In genomic region chr1:157806431-157807149, GRCh38 we compare ENCODE assay signal across 12 cellular contexts. TPM values are rescaled to one million over a fixed set of nuclear protein-coding genes. Genes with fewer than 3 reads are reported as not detected.
DNase-seq lines count a peak whose midpoint lies in the region; ATAC-seq and TF ChIP-seq lines count a peak whose summit lies in the region.
"Had no signal": no experiment of that assay in that cellular context is flagged by ENCODE, and none has a peak within 500 bp of the region (broad histone marks: within the 10 kb centered on the region; RNA-seq: fewer than 3 reads in every experiment).

No MANE protein-coding gene starts in this region.

- H3K9me3 Mint-ChIP-seq in stimulated activated memory B cell treated with anti-CD40 and anti-IgM and Interleukin-4, amounts not matched to agents 10 μg/mL and 1 μg/mL and 100 μg/mL, for 72 hours, result no peaks in the 10 kb centered on the region
- H3K9me3 Mint-ChIP-seq: T-helper 1 cell treated with Interleukin-12 subunit alpha and Interleukin-12 subunit beta and Interleukin-4 antibody, amounts not matched to agents 30 μg/mL and 1 μg/mL, for 36 hours had no signal

- WGBS in SK-N-SH (ENCODE audit: low lambda C conversion rate), result 6% methylated on average over 4 of the region's 6 CpGs

- TF ChIP-seq RAD21 in SK-N-SH (IDR thresholded peaks at IDR 0.05; ENCODE audit: low read length), result no peak

- no peaks in the 10 kb centered on the region for H3K9me3 ChIP-seq in SK-N-SH

- peak; percentile 61 to 63 for ATAC-seq in activated CD4-positive, CD25-positive, alpha-beta regulatory T cell treated with anti-CD3 and anti-CD28 coated beads, Interleukin-2, amount 50 U/mL, for 24 hours
- peak; percentile 94 for ATAC-seq in HG02642 (IDR thresholded peaks at IDR 0.05; ENCODE audit: poor library complexity, unreplicated experiment)
- ATAC-seq in HG03565 (IDR thresholded peaks at IDR 0.05; ENCODE audit: unreplicated experiment), result peak; percentile 71
- ATAC-seq in stimulated activated memory B cell treated with anti-CD40 and anti-IgM and Interleukin-4, amounts not matched to agents 10 μg/mL and 1 μg/mL and 100 μg/mL, for 72 hours, result peak; percentile 99
- ATAC-seq: right cardiac atrium had no signal

- no peak overlapping the region for H3K9ac ChIP-seq in SK-N-SH

- H3K27ac Mint-ChIP-seq in stimulated activated memory B cell treated with anti-CD40 and anti-IgM and Interleukin-4, amounts not matched to agents 10 μg/mL and 1 μg/mL and 100 μg/mL, for 72 hours, result peak overlapping the region; percentile 76
- H3K27ac Mint-ChIP-seq: T-helper 1 cell treated with Interleukin-12 subunit alpha and Interleukin-12 subunit beta and Interleukin-4 antibody, amounts not matched to agents 30 μg/mL and 1 μg/mL, for 36 hours had no signal

- H3K4me1 ChIP-seq in SK-N-SH (ENCODE audit: control insufficient read depth in 1 of 2, insufficient read depth in 2 of 2, low read depth in 1 of 2, low read length in 1 of 2), result no peaks in the 10 kb centered on the region

- CTCF ChIA-PET in SK-N-SH (lab: Yijun Ruan, JAX), result no interaction called here

- no peak for DNase-seq in activated CD4-positive, CD25-positive, alpha-beta regulatory T cell (lab: John Stamatoyannopoulos, UW)
- no peak for DNase-seq in NCI-H2196 treated with DMSO at 0.1 percent for 48 hours (lab: John Stamatoyannopoulos, UW; ENCODE audit: unreplicated experiment)
- no peak for DNase-seq in DMS79 (lab: John Stamatoyannopoulos, UW)
- DNase-seq in SK-N-SH, result no peak
- DNase-seq: activated gamma-delta T cell; stimulated activated naive CD4-positive, alpha-beta T cell had no signal

- no peaks in the 10 kb centered on the region; the same call in none of the 2 replicates for H3K27me3 ChIP-seq in SK-N-SH (ENCODE audit: insufficient read depth)

- H3K27me3 Mint-ChIP-seq in stimulated activated memory B cell treated with anti-CD40 and anti-IgM and Interleukin-4, amounts not matched to agents 10 μg/mL and 1 μg/mL and 100 μg/mL, for 72 hours, result no peaks in the 10 kb centered on the region

- no peak overlapping the region for H3K4me2 ChIP-seq in SK-N-SH

- no peak for TF ChIP-seq EP300 in SK-N-SH (IDR thresholded peaks at IDR 0.05; ENCODE audit: borderline replicate concordance in 1 of 2, low read depth in 1 of 2, low read length in 1 of 2)

- H3K4me1 Mint-ChIP-seq in stimulated activated memory B cell treated with anti-CD40 and anti-IgM and Interleukin-4, amounts not matched to agents 10 μg/mL and 1 μg/mL and 100 μg/mL, for 72 hours, result peaks cover 86% of the 10 kb centered on the region

- H2AFZ ChIP-seq in SK-N-SH (ENCODE audit: low read depth), result no peak overlapping the region

- H3K79me2 ChIP-seq in SK-N-SH (ENCODE audit: insufficient read depth), result no peaks in the 10 kb centered on the region

- H3K9me2 ChIP-seq in SK-N-SH, result no peaks in the 10 kb centered on the region

- no peak overlapping the region for H3K4me3 ChIP-seq in SK-N-SH (ENCODE audit: low read depth in 2 of 2, low read length in 1 of 2)

- no peaks in the 10 kb centered on the region for H3F3A ChIP-seq in SK-N-SH (replicated peaks; ENCODE audit: insufficient read depth)

- H3K36me3 ChIP-seq in SK-N-SH (replicated peaks in 1 of 2; ENCODE audit: control insufficient read depth in 1 of 2, insufficient read depth in 2 of 2, low read length in 1 of 2), result no peaks in the 10 kb centered on the region

- POLR2A ChIA-PET in SK-N-SH (lab: Yijun Ruan, JAX), result no interaction called here

- no peak overlapping the region for H3K27ac ChIP-seq in SK-N-SH (ENCODE audit: low read depth in 2 of 2, low read length in 1 of 2)

- H3K4me3 Mint-ChIP-seq in stimulated activated memory B cell treated with anti-CD40 and anti-IgM and Interleukin-4, amounts not matched to agents 10 μg/mL and 1 μg/mL and 100 μg/mL, for 72 hours, result peak overlapping the region; percentile 38
- H3K4me3 Mint-ChIP-seq: T-helper 1 cell treated with Interleukin-12 subunit alpha and Interleukin-12 subunit beta and Interleukin-4 antibody, amounts not matched to agents 30 μg/mL and 1 μg/mL, for 36 hours had no signal

- H4K20me1 ChIP-seq in SK-N-SH (ENCODE audit: insufficient read depth), result no peaks in the 10 kb centered on the region

- H3K36me3 Mint-ChIP-seq in stimulated activated memory B cell treated with anti-CD40 and anti-IgM and Interleukin-4, amounts not matched to agents 10 μg/mL and 1 μg/mL and 100 μg/mL, for 72 hours, result peaks cover 29% of the 10 kb centered on the region

- no peak for TF ChIP-seq CTCF in SK-N-SH (IDR thresholded peaks at IDR 0.05)

TF ChIP-seq in SK-N-SH, 30 proteins besides CTCF, POLR2A, EP300 and RAD21:
- TF ChIP-seq MEF2A (IDR thresholded peaks at IDR 0.05; ENCODE audit: borderline replicate concordance, low read depth) (no peak), CHD2 (IDR thresholded peaks at IDR 0.05; ENCODE audit: low read length, partially characterized antibody) (no peak), ZBTB33 (IDR thresholded peaks at IDR 0.05; ENCODE audit: borderline replicate concordance, low read depth) (no peak), USF2 (IDR thresholded peaks at IDR 0.05; ENCODE audit: borderline replicate concordance, low read depth, low read length) (no peak), POLR2AphosphoS5 (IDR thresholded peaks at IDR 0.05; ENCODE audit: low read depth, low read length) (no peak), MAX (IDR thresholded peaks at IDR 0.05; ENCODE audit: low read depth) (no peak), SMC3 (IDR thresholded peaks at IDR 0.05; ENCODE audit: low read depth, low read length) (no peak), JUND (IDR thresholded peaks at IDR 0.05) (no peak), TAF1 (IDR thresholded peaks at IDR 0.05; ENCODE audit: borderline replicate concordance, low read depth, low read length) (no peak), PBX3 (IDR thresholded peaks at IDR 0.05) (no peak), FOXM1 (IDR thresholded peaks at IDR 0.05; ENCODE audit: low read depth) (no peak)

RNA-seq across cellular contexts. Expression of gene FCRL1, which starts 13.3 kb away (rescaled TPM):
- polyA plus RNA-seq in SK-N-SH (2012; rRNA removed), result not detected in 2 replicates
- not detected in 2 replicates for polyA plus RNA-seq in SK-N-SH (2012; cell fraction: cytosol; rRNA removed)
- not detected in 2 replicates for polyA plus RNA-seq in SK-N-SH (2012; cell fraction: nucleus; rRNA removed)
- polyA plus RNA-seq: right cardiac atrium had no signal

RNA-seq across cellular contexts. Expression of gene FCRL2, which starts 29.7 kb away (rescaled TPM):
- not detected in 2 replicates for polyA plus RNA-seq in SK-N-SH (2012; rRNA removed)
- polyA plus RNA-seq in SK-N-SH (2012; cell fraction: cytosol; rRNA removed), result not detected in 2 replicates
- not detected in 2 replicates for polyA plus RNA-seq in SK-N-SH (2012; cell fraction: nucleus; rRNA removed)
- polyA plus RNA-seq: right cardiac atrium had no signal

RNA-seq across cellular contexts. Expression of gene CD5L, which starts 35.0 kb away (rescaled TPM):
- not detected in 2 replicates for polyA plus RNA-seq in SK-N-SH (2012; rRNA removed)
- not detected in 2 replicates for polyA plus RNA-seq in SK-N-SH (2012; cell fraction: cytosol; rRNA removed)
- polyA plus RNA-seq in SK-N-SH (2012; cell fraction: nucleus; rRNA removed), result not detected in 2 replicates
